ENCODE assay signal across 8 cellular contexts in genomic region chr11:3408722-3409121, GRCh38. TPM values are rescaled to one million over a fixed set of nuclear protein-coding genes. Genes with fewer than 3 reads are reported as not detected.
DNase-seq lines count a peak whose midpoint lies in the region; ATAC-seq and TF ChIP-seq lines count a peak whose summit lies in the region.
"Not testable (repeated sequence)": the region's sequence is repeated elsewhere in the genome, so short reads cannot be mapped to it uniquely, and the experiment has no call there.

No MANE protein-coding gene starts in this region.

- TF ChIP-seq CTCF in RWPE1 (conservative IDR thresholded peaks at IDR 0.05; ENCODE audit: low read depth) = peak; percentile 67
- peak; percentile 87 for TF ChIP-seq CTCF in type B pancreatic cell (conservative IDR thresholded peaks at IDR 0.05)

- not testable (repeated sequence) for H3K36me3 Mint-ChIP-seq in type B pancreatic cell

- CTCF ChIA-PET in RWPE1 (lab: Yijun Ruan, JAX) = interaction anchor here (0.5 to 1.2 kb wide), 11 partner anchors 23 to 1008 kb away, joined by 3 to 10 read pairs (median 3); partner anchors contain the start of gene TSSC4

- intact Hi-C loops in sciatic nerve (cut with DNase I) = not testable (repeated sequence)

- H3K27me3 Mint-ChIP-seq in type B pancreatic cell = not testable (repeated sequence)

- not testable (repeated sequence) for H3K9me3 Mint-ChIP-seq in type B pancreatic cell

- not testable (repeated sequence) for H3K27ac ChIP-seq in RWPE1

- H3K4me3 Mint-ChIP-seq in type B pancreatic cell = not testable (repeated sequence)

- DNase-seq in GDM1 (lab: John Stamatoyannopoulos, UW) = peak; percentile 14
- peak; percentile 58 for DNase-seq in MV-4-11 (lab: John Stamatoyannopoulos, UW)
- DNase-seq in RWPE1 (ENCODE audit: low spot score) = peak; percentile 42
- peak; percentile 79 for DNase-seq in activated CD8-positive, alpha-beta memory T cell treated with anti-CD3 and anti-CD28 coated beads, Interleukin-2, amount 50 U/mL, for 4 hours
- DNase-seq in dedifferentiated amniotic fluid mesenchymal stem cell (ENCODE audit: extremely low spot score) = peak; percentile 58
- peak; percentile 58 for DNase-seq in iris pigment epithelial cell (ENCODE audit: low read depth)
- peak; percentile 84 for DNase-seq in sciatic nerve (ENCODE audit: low spot score)
- DNase-seq in type B pancreatic cell (ENCODE audit: extremely low spot score, unreplicated experiment) = not testable (repeated sequence)

- H3K27ac Mint-ChIP-seq in type B pancreatic cell = peak overlapping the region; percentile 34

- not testable (repeated sequence) for H3K4me1 Mint-ChIP-seq in type B pancreatic cell (ENCODE audit: unreplicated experiment)

- POLR2A ChIA-PET in RWPE1 (lab: Yijun Ruan, JAX; ENCODE audit: low non-redundant PET) = not testable (repeated sequence)

- ATAC-seq in sciatic nerve = not testable (repeated sequence)

RNA-seq across cellular contexts. Expression of gene ZNF195, which starts 29.8 kb away (rescaled TPM):
- total RNA-seq in sciatic nerve = 21.0 TPM
- total RNA-seq in type B pancreatic cell (ENCODE audit: low replicate concordance) = 42.5 and 53.4 TPM in 2 replicates
